In genomic region chr17:61407211-61407911, GRCh38 we compare ENCODE assay signal across 1 cellular context.
TF ChIP-seq lines count a peak whose summit lies in the region.

No MANE protein-coding gene starts in this region.

TF ChIP-seq in GM12878, 131 proteins besides CTCF, POLR2A, EP300 and RAD21:
- TF ChIP-seq MTA2 (IDR thresholded peaks at IDR 0.05; ENCODE audit: low read depth) (no peak), NFXL1 (IDR thresholded peaks at IDR 0.05; ENCODE audit: borderline replicate concordance) (peak; percentile 28; the same call in 1 of the 2 replicates), SREBF2 (IDR thresholded peaks at IDR 0.05; ENCODE audit: low read length) (no peak)
